Comparison of ENCODE assay signal across 24 cellular contexts in genomic region chr12:73226585-73226984, GRCh38.
DNase-seq lines count a peak whose midpoint lies in the region; ATAC-seq, FAIRE-seq and TF ChIP-seq lines count a peak whose summit lies in the region.
"Had no signal": no experiment of that assay in that cellular context is flagged by ENCODE, and none has a peak within 500 bp of the region (broad histone marks: within the 10 kb centered on the region; RNA-seq: fewer than 3 reads in every experiment).

No MANE protein-coding gene starts in this region.

- TF ChIP-seq CTCF in HCT116 (IDR thresholded peaks at IDR 0.05 in 2 of 3, conservative IDR thresholded peaks at IDR 0.05 in 1 of 3; ENCODE audit: borderline replicate concordance in 1 of 3, insufficient read depth in 1 of 3, low read depth in 2 of 3, low read length in 2 of 3), result no peak
- no peak for TF ChIP-seq CTCF in H1 (IDR thresholded peaks at IDR 0.05; ENCODE audit: control extremely low read depth in 1 of 3, insufficient read depth in 1 of 3, low read depth in 1 of 3, low read length in 3 of 3)
- no peak for TF ChIP-seq CTCF in right lobe of liver (IDR thresholded peaks at IDR 0.05)

- no peaks in the 10 kb centered on the region for H3K9me3 ChIP-seq in HCT116 (ENCODE audit: control insufficient read depth in 1 of 2, insufficient read depth in 1 of 2, low read depth in 1 of 2, low read length in 2 of 2)
- no peaks in the 10 kb centered on the region for H3K9me3 ChIP-seq in H1 (ENCODE audit: insufficient read depth in 2 of 2, low read depth in 1 of 2, low read length in 1 of 2)
- no peaks in the 10 kb centered on the region for H3K9me3 ChIP-seq in right lobe of liver
- H3K9me3 ChIP-seq: BE2C; BLaER1 treated with 17β-estradiol and CSF1 and Interleukin-3, amounts not matched to agents 10 nM and 100 nM had no signal

- H4K8ac ChIP-seq in H1 (ENCODE audit: extremely low read depth, insufficient read depth, low read length), result no peak overlapping the region

- H3K23me2 ChIP-seq in H1 (ENCODE audit: low read depth, low read length), result no peaks in the 10 kb centered on the region

- H3K27me3 ChIP-seq in HCT116 (ENCODE audit: insufficient read depth, low read length), result no peaks in the 10 kb centered on the region
- H3K27me3 ChIP-seq in H1 (replicated peaks in 1 of 4; ENCODE audit: control insufficient read depth in 3 of 4, extremely low read depth in 1 of 4, insufficient read depth in 3 of 4, low read length in 3 of 4), result no peaks in the 10 kb centered on the region
- H3K27me3 ChIP-seq in right lobe of liver, result no peaks in the 10 kb centered on the region
- H3K27me3 ChIP-seq: BE2C; BLaER1 treated with 17β-estradiol and CSF1 and Interleukin-3, amounts not matched to agents 10 nM and 100 nM had no signal

- no peak overlapping the region for H2AK5ac ChIP-seq in H1 (ENCODE audit: low read depth, low read length)

- POLR2A ChIA-PET in HCT116 (lab: Charles Lee) (no interaction called here), H1 (lab: Charles Lee; ENCODE audit: partially characterized antibody) (no interaction called here)

- H3K4me3 ChIP-seq in HCT116 (replicated peaks in 1 of 2; ENCODE audit: low read depth in 1 of 2, low read length in 2 of 2), result no peak overlapping the region
- no peak overlapping the region for H3K4me3 ChIP-seq in H1 (ENCODE audit: extremely low read depth in 1 of 4, insufficient read depth in 2 of 4, low read depth in 3 of 4, low read length in 4 of 4)
- H3K4me3 ChIP-seq in right lobe of liver, result no peak overlapping the region
- H3K4me3 ChIP-seq: A549; BLaER1 treated with 17β-estradiol and CSF1 and Interleukin-3, amounts not matched to agents 10 nM and 100 nM; GM12878; GM23248 had no signal

- H3K4me1 ChIP-seq in HCT116 (ENCODE audit: control insufficient read depth in 1 of 2, insufficient read depth in 2 of 2, low read length in 2 of 2) (no peaks in the 10 kb centered on the region), H1 (replicated peaks in 1 of 4; ENCODE audit: control insufficient read depth in 3 of 4, insufficient read depth in 4 of 4, low read length in 3 of 4) (no peaks in the 10 kb centered on the region), right lobe of liver (peaks cover 0 to 7% (median 0%) of the 10 kb centered on the region in 4 donors)
- H3K4me1 ChIP-seq: A549; BE2C; BLaER1 treated with 17β-estradiol and CSF1 and Interleukin-3, amounts not matched to agents 10 nM and 100 nM had no signal

- H3K79me2 ChIP-seq in HCT116 (ENCODE audit: insufficient read depth, low read length) (no peaks in the 10 kb centered on the region), H1 (ENCODE audit: control insufficient read depth in 1 of 2, insufficient read depth in 2 of 2, low read length in 2 of 2) (no peaks in the 10 kb centered on the region)

- no peaks in the 10 kb centered on the region for H3K79me1 ChIP-seq in H1 (ENCODE audit: low read depth, low read length)

- peak overlapping the region; percentile 29 for H4K5ac ChIP-seq in H1 (ENCODE audit: insufficient read length, low read depth, low read length)

- no TSS peak for BruUV-seq in HCT116 (replicated peaks; lab: Mats Ljungman, UMichigan)

- no peak overlapping the region for H4K91ac ChIP-seq in H1 (replicated peaks; ENCODE audit: insufficient read length, low read length)

- no peak overlapping the region for H3K9ac ChIP-seq in HCT116 (ENCODE audit: low read length)
- H3K9ac ChIP-seq in H1 (replicated peaks in 1 of 4; ENCODE audit: extremely low read depth in 1 of 4, low read depth in 3 of 4, low read length in 3 of 4), result no peak overlapping the region
- H3K9ac ChIP-seq: BLaER1 treated with 17β-estradiol and CSF1 and Interleukin-3, amounts not matched to agents 10 nM and 100 nM; GM23248 had no signal

- H2BK15ac ChIP-seq in H1 (ENCODE audit: low read length), result no peak overlapping the region

- no peak overlapping the region for H3K23ac ChIP-seq in H1 (ENCODE audit: insufficient read length)

- TF ChIP-seq RAD21 in HCT116 (IDR thresholded peaks at IDR 0.05; ENCODE audit: low read depth) (no peak), H1 (IDR thresholded peaks at IDR 0.05 in 1 of 2, conservative IDR thresholded peaks at IDR 0.05 in 1 of 2; ENCODE audit: low read depth in 2 of 2, low read length in 2 of 2) (no peak)

- WGBS in H1 (ENCODE audit: extremely low coverage in 1 of 2, insufficient coverage in 1 of 2, insufficient read length in 1 of 2, insufficient replicate concordance in 2 of 2, low coverage in 1 of 2, low lambda C conversion rate in 2 of 2, missing lambda C conversion rate in 1 of 2), 2 experiments, result 91% methylated on average over 1 of the region's 1 CpG; no CpG with 5 or more reads in 1 of the 2 experiments
- 24% methylated on average over 1 of the region's 1 CpG for WGBS in right lobe of liver (ENCODE audit: insufficient coverage, low coverage, low lambda C conversion rate, missing lambda C conversion rate)

- ATAC-seq in HCT116 (no peak), right lobe of liver (peak; percentile 69 to 87 (median 82)), HG02798 (IDR thresholded peaks at IDR 0.05; ENCODE audit: poor library complexity, unreplicated experiment) (no peak), HG03439 (IDR thresholded peaks at IDR 0.05; ENCODE audit: unreplicated experiment) (no peak)
- ATAC-seq: A549, GM12878 had no signal

- H3K36me3 ChIP-seq in HCT116 (ENCODE audit: control insufficient read depth in 1 of 2, insufficient read depth in 2 of 2, low read length in 2 of 2) (no peaks in the 10 kb centered on the region), H1 (ENCODE audit: control insufficient read depth in 2 of 4, insufficient read depth in 4 of 4, low read length in 3 of 4) (no peaks in the 10 kb centered on the region), right lobe of liver (no peaks in the 10 kb centered on the region)
- H3K36me3 ChIP-seq: BE2C; BLaER1 treated with 17β-estradiol and CSF1 and Interleukin-3, amounts not matched to agents 10 nM and 100 nM had no signal

- H3K27ac ChIP-seq in HCT116 (ENCODE audit: low read depth, low read length), result no peak overlapping the region
- no peak overlapping the region for H3K27ac ChIP-seq in H1 (ENCODE audit: low read depth, low read length)
- H3K27ac ChIP-seq in right lobe of liver, result peak overlapping the region in 1 of 3 donors; percentile 30
- H3K27ac ChIP-seq: A549; BLaER1 treated with 17β-estradiol and CSF1 and Interleukin-3, amounts not matched to agents 10 nM and 100 nM; GM23248 had no signal

- H3K9me2 ChIP-seq in HCT116 (ENCODE audit: insufficient read depth), result no peaks in the 10 kb centered on the region

- H2BK120ac ChIP-seq in H1 (replicated peaks; ENCODE audit: low read depth, low read length), result no peak overlapping the region

- no peak for FAIRE-seq in H1 (lab: Jason Lieb, UNC)
- FAIRE-seq: A549, D721Med, GM12878, GM19239 had no signal

- no peak overlapping the region for H3K56ac ChIP-seq in H1 (replicated peaks; ENCODE audit: insufficient read length, low read depth, low read length)

- DNase-seq in HCT116 (ENCODE audit: low read depth, low spot score) (no peak), H1 (ENCODE audit: low read depth in 1 of 2, low spot score in 2 of 2) (no peak), right lobe of liver (no peak)
- DNase-seq in activated effector memory CD4-positive, alpha-beta T cell treated with Interleukin-2 at 50 U/mL for 16 hours, result no peak
- DNase-seq: 8988T; ACHN; AML-193; BE2C; CD4-positive, alpha-beta T cell; CD8-positive, alpha-beta memory T cell; DMS 273 treated with DMSO at 0.1 percent for 48 hours; DMS79; EL; GDM1; GM23248; H9; HFFc6 had no signal

- RAD21 ChIA-PET in HCT116 (lab: Charles Lee; ENCODE audit: low non-redundant PET in 1 of 2, low total read pairs in 2 of 2, uncharacterized antibody in 2 of 2, unreplicated experiment in 2 of 2), result no interaction called here

- no peak overlapping the region for H2BK5ac ChIP-seq in H1 (ENCODE audit: low read depth, low read length)

- no peak overlapping the region for H3K18ac ChIP-seq in H1 (ENCODE audit: extremely low read depth, low read length)

- TF ChIP-seq POLR2A in HCT116 (IDR thresholded peaks at IDR 0.05; ENCODE audit: borderline replicate concordance, extremely low read depth, insufficient read depth, insufficient read length), result no peak
- no peak for TF ChIP-seq POLR2A in H1 (IDR thresholded peaks at IDR 0.05; ENCODE audit: control extremely low read depth in 1 of 2, low read depth in 2 of 2, low read length in 2 of 2)
- TF ChIP-seq POLR2A in right lobe of liver (IDR thresholded peaks at IDR 0.05), result no peak

- H3K4ac ChIP-seq in H1 (replicated peaks; ENCODE audit: insufficient read length, low read depth, low read length), result no peak overlapping the region

- intact Hi-C loops in HCT116 (cut with micrococcal nuclease), result no loop called here
- intact Hi-C loops in right lobe of liver (cut with DNase I), result no loop called here

- no peak for TF ChIP-seq EP300 in H1 (IDR thresholded peaks at IDR 0.05; ENCODE audit: borderline replicate concordance in 1 of 2, low read depth in 2 of 2, low read length in 2 of 2)

- CTCF ChIA-PET in HCT116 (lab: Charles Lee) (no interaction called here), H1 (lab: Charles Lee; ENCODE audit: partially characterized antibody) (no interaction called here)

- no peak overlapping the region for H3K4me2 ChIP-seq in HCT116 (ENCODE audit: low read length)
- no peak overlapping the region for H3K4me2 ChIP-seq in H1 (ENCODE audit: insufficient read depth in 1 of 2, low read depth in 2 of 2, low read length in 2 of 2)
- H3K4me2 ChIP-seq: A549; BLaER1 treated with 17β-estradiol and CSF1 and Interleukin-3, amounts not matched to agents 10 nM and 100 nM had no signal

- H3K14ac ChIP-seq in H1 (ENCODE audit: insufficient read length), result no peak overlapping the region

- no peak overlapping the region for H2BK20ac ChIP-seq in H1 (ENCODE audit: low read length)

- H2AFZ ChIP-seq in HCT116 (ENCODE audit: low read depth, low read length, poor library complexity, severe bottlenecking), result peak overlapping the region; percentile 42
- no peak overlapping the region for H2AFZ ChIP-seq in H1 (ENCODE audit: low read length)
- H2AFZ ChIP-seq: GM23248 had no signal

- H4K20me1 ChIP-seq in HCT116 (ENCODE audit: insufficient read depth) (no peaks in the 10 kb centered on the region), H1 (replicated peaks in 1 of 2; ENCODE audit: control insufficient read depth in 1 of 2, insufficient read depth in 2 of 2, low read length in 2 of 2) (no peaks in the 10 kb centered on the region)
- H4K20me1 ChIP-seq: BLaER1 treated with 17β-estradiol and CSF1 and Interleukin-3, amounts not matched to agents 10 nM and 100 nM had no signal

- no peak overlapping the region for H2BK12ac ChIP-seq in H1 (ENCODE audit: low read depth, low read length)

TF ChIP-seq in HCT116, 20 proteins besides CTCF, POLR2A, EP300 and RAD21 (continues in another document):
- TF ChIP-seq SIN3A (IDR thresholded peaks at IDR 0.05; ENCODE audit: low read depth), result no peak
- no peak for TF ChIP-seq POLR2AphosphoS5 (IDR thresholded peaks at IDR 0.05; ENCODE audit: low read depth, low read length)

TF ChIP-seq in H1, 55 proteins besides CTCF, POLR2A, EP300 and RAD21 (continues in another document):
- TF ChIP-seq TCF12 (IDR thresholded peaks at IDR 0.05; ENCODE audit: low read depth, low read length) (no peak), SAP30 (IDR thresholded peaks at IDR 0.05; ENCODE audit: insufficient read depth, insufficient replicate concordance, low read length) (no peak), TAF7 (optimal IDR thresholded peaks at IDR 0.05; ENCODE audit: borderline replicate concordance, low read depth, low read length) (no peak), SIN3A (conservative IDR thresholded peaks at IDR 0.05 in 1 of 2, IDR thresholded peaks at IDR 0.05 in 1 of 2; ENCODE audit: low read depth in 1 of 2, low read length in 2 of 2) (no peak)

Comparison
In these comparisons a context has a peak if more than half of its experiments do, and no peak if none do; other contexts are left out.
1. ATAC-seq: peak in right lobe of liver (4 of 4); none in HCT116 (single experiment), HG02798 (single experiment) and HG03439 (single experiment).